In genomic region chrX:77788050-77788449, GRCh38 we compare ENCODE assay signal across 8 cellular contexts. TPM values are rescaled to one million over a fixed set of nuclear protein-coding genes. Genes with fewer than 3 reads are reported as not detected.
DNase-seq lines count a peak whose midpoint lies in the region; ATAC-seq, FAIRE-seq and TF ChIP-seq lines count a peak whose summit lies in the region.
"Had no signal": no experiment of that assay in that cellular context is flagged by ENCODE, and none has a peak within 500 bp of the region (broad histone marks: within the 10 kb centered on the region; RNA-seq: fewer than 3 reads in every experiment).

No MANE protein-coding gene starts in this region.

- no peaks in the 10 kb centered on the region for H3K9me2 ChIP-seq in GM23338 (ENCODE audit: insufficient read depth)
- H3K9me2 ChIP-seq in SK-N-SH = no peaks in the 10 kb centered on the region
- H3K9me2 ChIP-seq in Karpas-422 (replicated peaks; ENCODE audit: insufficient read depth, low read length) = no peaks in the 10 kb centered on the region

- FAIRE-seq in small intestine (lab: Jason Lieb, UNC) = no peak

- WGBS in SK-N-SH (ENCODE audit: low lambda C conversion rate) = 20% methylated on average over 2 of the region's 2 CpGs
- 22 to 52% (median 34%) methylated on average over 2 of the region's 2 CpGs for WGBS in small intestine, 3 donors

- H3K4me1 Mint-ChIP-seq in GM23338 = peaks cover 5% of the 10 kb centered on the region; the same call in 1 of the 3 replicates

- H3K79me2 ChIP-seq in GM23338 (replicated peaks; ENCODE audit: insufficient read depth) = peaks cover 23% of the 10 kb centered on the region
- H3K79me2 ChIP-seq in SK-N-SH (ENCODE audit: insufficient read depth) = peaks cover 32% of the 10 kb centered on the region
- peaks cover 30% of the 10 kb centered on the region for H3K79me2 ChIP-seq in Karpas-422 (ENCODE audit: low read length)

- no peak for TF ChIP-seq EP300 in SK-N-SH (IDR thresholded peaks at IDR 0.05; ENCODE audit: borderline replicate concordance in 1 of 2, low read depth in 1 of 2, low read length in 1 of 2)

- peaks cover 16% of the 10 kb centered on the region for H4K20me1 ChIP-seq in GM23338 (replicated peaks; ENCODE audit: insufficient read depth)
- H4K20me1 ChIP-seq in SK-N-SH (ENCODE audit: insufficient read depth) = peaks cover 22% of the 10 kb centered on the region
- H4K20me1 ChIP-seq in Karpas-422 (ENCODE audit: insufficient read depth, low read depth, low read length) = peaks cover 12% of the 10 kb centered on the region; the same call in 1 of the 2 replicates

- H2AFZ ChIP-seq in GM23338 = no peak overlapping the region
- peak overlapping the region; percentile 96 for H2AFZ ChIP-seq in SK-N-SH (ENCODE audit: low read depth)
- no peak overlapping the region for H2AFZ ChIP-seq in Karpas-422 (ENCODE audit: low read length)

- H3K27me3 ChIP-seq in GM23338 (ENCODE audit: insufficient read depth) = no peaks in the 10 kb centered on the region
- no peaks in the 10 kb centered on the region for H3K27me3 ChIP-seq in SK-N-SH (ENCODE audit: insufficient read depth)
- no peaks in the 10 kb centered on the region for H3K27me3 ChIP-seq in small intestine (ENCODE audit: control insufficient read depth in 2 of 2, insufficient read depth in 2 of 2, low read length in 2 of 2)
- H3K27me3 ChIP-seq in Karpas-422 (ENCODE audit: low read length) = no peaks in the 10 kb centered on the region

- CTCF ChIA-PET in SK-N-SH (lab: Yijun Ruan, JAX) = no interaction called here

- H3K27ac ChIP-seq in GM23338 (ENCODE audit: low read depth) (no peak overlapping the region), SK-N-SH (ENCODE audit: low read depth in 2 of 2, low read length in 1 of 2) (peak overlapping the region in 1 of 2 experiments; percentile 28; a peak in 2 of 4 replicates), small intestine (ENCODE audit: low read depth in 1 of 2, low read length in 1 of 2) (peak overlapping the region in 1 of 2 donors; percentile 4), Karpas-422 (ENCODE audit: low read length) (no peak overlapping the region)
- H3K27ac ChIP-seq: HL-60 had no signal

- TF ChIP-seq RAD21 in SK-N-SH (IDR thresholded peaks at IDR 0.05; ENCODE audit: low read length) = no peak

- no peaks in the 10 kb centered on the region for H3K36me3 ChIP-seq in GM23338 (ENCODE audit: insufficient read depth)
- H3K36me3 ChIP-seq in SK-N-SH (replicated peaks in 1 of 2; ENCODE audit: control insufficient read depth in 1 of 2, insufficient read depth in 2 of 2, low read length in 1 of 2) = no peaks in the 10 kb centered on the region
- no peaks in the 10 kb centered on the region for H3K36me3 ChIP-seq in small intestine (ENCODE audit: control insufficient read depth in 2 of 2, insufficient read depth in 2 of 2, low read length in 2 of 2)
- peaks cover 5% of the 10 kb centered on the region; the same call in 1 of the 2 replicates for H3K36me3 ChIP-seq in Karpas-422 (ENCODE audit: insufficient read depth, low read length)

- POLR2A ChIA-PET in SK-N-SH (lab: Yijun Ruan, JAX) = no interaction called here

- H3K27ac Mint-ChIP-seq in GM23338 = no peak overlapping the region

- ATAC-seq in GM23338 = no peak
- ATAC-seq in GM19397 (IDR thresholded peaks at IDR 0.05; ENCODE audit: unreplicated experiment) = no peak

- H3K4me1 ChIP-seq in GM23338 (ENCODE audit: insufficient read depth) (peaks cover 13% of the 10 kb centered on the region), SK-N-SH (ENCODE audit: control insufficient read depth in 1 of 2, insufficient read depth in 2 of 2, low read depth in 1 of 2, low read length in 1 of 2) (no peaks in the 10 kb centered on the region; a peak in 2 of 4 replicates), small intestine (ENCODE audit: control insufficient read depth in 2 of 2, insufficient read depth in 1 of 2, low read depth in 1 of 2, low read length in 1 of 2) (no peaks in the 10 kb centered on the region), Karpas-422 (ENCODE audit: low read length) (peaks cover 19% of the 10 kb centered on the region)

- H3K4me3 Mint-ChIP-seq in GM23338 = no peak overlapping the region

- no peaks in the 10 kb centered on the region for H3K36me3 Mint-ChIP-seq in GM23338 (ENCODE audit: low read depth)

- H3K27me3 Mint-ChIP-seq in GM23338 (ENCODE audit: insufficient read depth, low read depth, poor library complexity) = peaks cover 4% of the 10 kb centered on the region

- peak; percentile 21 for DNase-seq in GM23338 (ENCODE audit: low spot score)
- no peak for DNase-seq in SK-N-SH
- DNase-seq in fibroblast of the aortic adventitia (ENCODE audit: low read depth) = peak; percentile 45
- peak; percentile 86 for DNase-seq in small intestine
- no peak for DNase-seq in NCI-H2029 treated with DMSO at 0.1 percent for 48 hours (lab: John Stamatoyannopoulos, UW)
- no peak for DNase-seq in Karpas-422

- H3K4me2 ChIP-seq in GM23338 (no peak overlapping the region), SK-N-SH (peak overlapping the region; percentile 79), Karpas-422 (ENCODE audit: low read depth, low read length, poor library complexity, severe bottlenecking) (no peak overlapping the region)

- TF ChIP-seq CTCF in GM23338 (conservative IDR thresholded peaks at IDR 0.05; ENCODE audit: low read depth in 2 of 2) = no peak
- no peak for TF ChIP-seq CTCF in SK-N-SH (IDR thresholded peaks at IDR 0.05)
- TF ChIP-seq CTCF in fibroblast of the aortic adventitia (IDR thresholded peaks at IDR 0.05; ENCODE audit: insufficient read depth, low read length) = no peak

- no peaks in the 10 kb centered on the region for H3F3A ChIP-seq in GM23338 (replicated peaks; ENCODE audit: low read depth)
- no peaks in the 10 kb centered on the region for H3F3A ChIP-seq in SK-N-SH (replicated peaks; ENCODE audit: insufficient read depth)

- no peaks in the 10 kb centered on the region for H3K9me3 ChIP-seq in SK-N-SH
- H3K9me3 ChIP-seq in small intestine (ENCODE audit: control insufficient read depth, low read depth) = no peaks in the 10 kb centered on the region
- no peaks in the 10 kb centered on the region for H3K9me3 ChIP-seq in Karpas-422 (ENCODE audit: low read length)

- H3K4me3 ChIP-seq in GM23338 (no peak overlapping the region), SK-N-SH (ENCODE audit: low read depth in 2 of 2, low read length in 1 of 2) (peak overlapping the region; percentile 34 to 46; a peak in 3 of 4 replicates), fibroblast of the aortic adventitia (ENCODE audit: low read depth, low read length) (no peak overlapping the region), small intestine (ENCODE audit: low read depth in 1 of 2, low read length in 2 of 2) (no peak overlapping the region), Karpas-422 (ENCODE audit: low read length) (no peak overlapping the region)

- peaks cover 2% of the 10 kb centered on the region; the same call in 1 of the 3 replicates for H3K9me3 Mint-ChIP-seq in GM23338

- H3K9ac ChIP-seq in SK-N-SH (no peak overlapping the region; the same call in 1 of the 2 replicates), Karpas-422 (ENCODE audit: low read length) (no peak overlapping the region)

TF ChIP-seq in GM23338, 12 proteins besides CTCF, POLR2A, EP300 and RAD21:
- no peak for TF ChIP-seq ETS1 (IDR thresholded peaks at IDR 0.05)
- no peak for TF ChIP-seq JUNB (IDR thresholded peaks at IDR 0.05; ENCODE audit: unreplicated experiment)
- no peak for TF ChIP-seq NANOG (IDR thresholded peaks at IDR 0.05; ENCODE audit: borderline replicate concordance)

TF ChIP-seq in SK-N-SH, 30 proteins besides CTCF, POLR2A, EP300 and RAD21:
- TF ChIP-seq ELF1 (IDR thresholded peaks at IDR 0.05) = peak; percentile 27; the same call in 1 of the 2 replicates
- no peak for TF ChIP-seq POLR2AphosphoS5 (IDR thresholded peaks at IDR 0.05; ENCODE audit: low read depth, low read length)
- TF ChIP-seq GATA2 (CRISPR knock-in tag; IDR thresholded peaks at IDR 0.05) = no peak
- no peak for TF ChIP-seq FOXM1 (IDR thresholded peaks at IDR 0.05; ENCODE audit: low read depth)
- TF ChIP-seq GABPA (IDR thresholded peaks at IDR 0.05; ENCODE audit: low read depth) = peak; percentile 54

RNA-seq across cellular contexts. Expression of gene ATRX, which starts 2.0 kb away (rescaled TPM):
- 123 and 162 TPM in 2 replicates for total RNA-seq in GM23338 (2014; rRNA removed; shearing (Covaris generic))
- 107 and 179 TPM in 2 replicates for polyA plus RNA-seq in GM23338 (2016; fragmentation: Nextera tagmentation; extraction: Ambion mirVana)
- 27.6 and 40.0 TPM in 2 replicates for polyA plus RNA-seq in SK-N-SH (2012; rRNA removed)
- polyA plus RNA-seq in SK-N-SH (2012; cell fraction: cytosol; rRNA removed) = 34.7 and 36.2 TPM in 2 replicates
- 25.8 and 64.6 TPM in 2 replicates for polyA plus RNA-seq in SK-N-SH (2012; cell fraction: nucleus; rRNA removed)
- total RNA-seq in fibroblast of the aortic adventitia (ENCODE audit: low replicate concordance) = 83.6 and 124 TPM in 2 replicates
- 10 to 100 TPM in 1 of 3 donors, 1 to 10 TPM in 2; 6.3 to 11.6 (median 7.3) TPM for polyA plus RNA-seq in small intestine
- 69.7 and 92.5 TPM in 2 replicates for total RNA-seq in Karpas-422 (2014; rRNA removed; shearing (Covaris generic); ENCODE audit: low replicate concordance)

Comparison
In these comparisons a context has a peak if more than half of its experiments do, and no peak if none do; other contexts are left out.
1. DNase-seq: peak in GM23338 (single experiment), fibroblast of the aortic adventitia (single experiment) and small intestine (single experiment); none in SK-N-SH (single experiment), NCI-H2029 treated with DMSO at 0.1 percent for 48 hours (single experiment) and Karpas-422 (single experiment).
2. H3K4me3 ChIP-seq: peak in SK-N-SH (2 of 2); none in GM23338 (single experiment), fibroblast of the aortic adventitia (single experiment), small intestine (0 of 2) and Karpas-422 (single experiment).